In genomic region chr12:127230843-127231260, GRCh38 we compare ENCODE assay signal across 15 cellular contexts.
A peak's percentile ranks its signal among the peaks of the same experiment; 100 is the strongest.
DNase-seq lines count a peak whose midpoint lies in the region; ATAC-seq and TF ChIP-seq lines count a peak whose summit lies in the region.
"Had no signal": no experiment of that assay in that cellular context is flagged by ENCODE, and none has a peak within 500 bp of the region (broad histone marks: within the 10 kb centered on the region; RNA-seq: fewer than 3 reads in every experiment).

No MANE protein-coding gene starts in this region.

- POLR2A ChIA-PET in A673 (lab: Charles Lee; ENCODE audit: low non-redundant PET) = no interaction called here

- TF ChIP-seq CTCF in A673 (conservative IDR thresholded peaks at IDR 0.05; ENCODE audit: low read depth, low read length) (no peak), fibroblast of villous mesenchyme (IDR thresholded peaks at IDR 0.05; ENCODE audit: insufficient read depth, low read depth, low read length) (no peak), esophagus squamous epithelium (IDR thresholded peaks at IDR 0.05) (no peak), glutamatergic neuron (IDR thresholded peaks at IDR 0.05; ENCODE audit: partially characterized antibody, unreplicated experiment) (no peak)

- H3K4me2 ChIP-seq in GM23248 (ENCODE audit: unreplicated experiment) = peak overlapping the region; percentile 44

- no peaks in the 10 kb centered on the region for H3K36me3 ChIP-seq in A673 (ENCODE audit: insufficient read depth, low read length, poor library complexity, severe bottlenecking)
- no peaks in the 10 kb centered on the region for H3K36me3 ChIP-seq in GM23248 (ENCODE audit: low read depth)
- H3K36me3 ChIP-seq in esophagus squamous epithelium = no peaks in the 10 kb centered on the region

- H3K79me2 ChIP-seq in GM23248 (ENCODE audit: insufficient read depth) = no peaks in the 10 kb centered on the region

- WGBS in GM23248 (ENCODE audit: low coverage in 1 of 2, low lambda C conversion rate in 2 of 2, missing lambda C conversion rate in 2 of 2), 2 experiments = 1% methylated on average over 6 of the region's 6 CpGs
- WGBS in esophagus squamous epithelium, 2 donors = 32 to 38% methylated on average over 6 of the region's 6 CpGs

- H3K4me1 Mint-ChIP-seq in glutamatergic neuron (ENCODE audit: low read depth, unreplicated experiment) = no peaks in the 10 kb centered on the region
- H3K4me1 Mint-ChIP-seq: CD4-positive, CD25-positive, alpha-beta regulatory T cell; naive thymus-derived CD8-positive, alpha-beta T cell had no signal

- no peak overlapping the region for H3K27ac Mint-ChIP-seq in glutamatergic neuron (ENCODE audit: unreplicated experiment)
- H3K27ac Mint-ChIP-seq: CD4-positive, CD25-positive, alpha-beta regulatory T cell; naive thymus-derived CD8-positive, alpha-beta T cell had no signal

- CTCF ChIA-PET in A673 (lab: Charles Lee) = no interaction called here

- peaks cover 5% of the 10 kb centered on the region for H3K36me3 Mint-ChIP-seq in glutamatergic neuron (ENCODE audit: unreplicated experiment)
- H3K36me3 Mint-ChIP-seq: CD4-positive, CD25-positive, alpha-beta regulatory T cell; naive thymus-derived CD8-positive, alpha-beta T cell had no signal

- H3K9ac ChIP-seq in GM23248 = peak overlapping the region; percentile 75

- H4K20me1 ChIP-seq in GM23248 (ENCODE audit: insufficient read depth) = no peaks in the 10 kb centered on the region

- H2AFZ ChIP-seq in GM23248 = peak overlapping the region; percentile 52

- in situ Hi-C loops in GM23248 (cut with MboI) = no loop called here

- no peaks in the 10 kb centered on the region for H3K9me3 Mint-ChIP-seq in glutamatergic neuron (ENCODE audit: unreplicated experiment)

- TF ChIP-seq POLR2A in esophagus squamous epithelium (IDR thresholded peaks at IDR 0.05) = no peak

- no peaks in the 10 kb centered on the region for H3K27me3 Mint-ChIP-seq in glutamatergic neuron (ENCODE audit: unreplicated experiment)
- H3K27me3 Mint-ChIP-seq: CD4-positive, CD25-positive, alpha-beta regulatory T cell had no signal

- H3K4me3 Mint-ChIP-seq in glutamatergic neuron (ENCODE audit: unreplicated experiment) = no peak overlapping the region
- H3K4me3 Mint-ChIP-seq: CD4-positive, CD25-positive, alpha-beta regulatory T cell; naive thymus-derived CD8-positive, alpha-beta T cell had no signal

- H3F3A ChIP-seq in GM23248 (ENCODE audit: insufficient read depth) = peaks cover 17% of the 10 kb centered on the region

- H3K27me3 ChIP-seq in A673 (replicated peaks; ENCODE audit: insufficient read depth, low read depth, low read length, poor library complexity) = no peaks in the 10 kb centered on the region
- no peaks in the 10 kb centered on the region for H3K27me3 ChIP-seq in GM23248 (replicated peaks; ENCODE audit: insufficient read depth)
- H3K27me3 ChIP-seq in esophagus squamous epithelium = no peaks in the 10 kb centered on the region

- H3K4me3 ChIP-seq in A673 (ENCODE audit: low read depth, low read length, poor library complexity, severe bottlenecking) (no peak overlapping the region), GM23248 (peak overlapping the region; percentile 7; the same call in 1 of the 2 replicates), fibroblast of villous mesenchyme (ENCODE audit: low read depth, low read length) (no peak overlapping the region), esophagus squamous epithelium (no peak overlapping the region)

- DNase-seq in A673 (ENCODE audit: low spot score) (peak; percentile 59), GM23248 (peak; percentile 96), SW480 (ENCODE audit: low spot score) (peak; percentile 32), fibroblast of villous mesenchyme (ENCODE audit: low read depth) (peak; percentile 78), RPMI8226 (no peak), esophagus squamous epithelium (lab: John Stamatoyannopoulos, UW) (no peak), glutamatergic neuron (no peak)
- DNase-seq: activated gamma-delta T cell treated with Interleukin-2 at 50 U/mL for 16 hours; CD4-positive, CD25-positive, alpha-beta regulatory T cell; effector CD4-positive, alpha-beta T cell; naive thymus-derived CD8-positive, alpha-beta T cell; NCI-H2081; Right ventricle myocardium superior; small intestine had no signal

- ATAC-seq in HG03378 (IDR thresholded peaks at IDR 0.05; ENCODE audit: unreplicated experiment) = no peak
- ATAC-seq: naive thymus-derived CD8-positive, alpha-beta T cell had no signal

- H3K27ac ChIP-seq in A673 (ENCODE audit: low read depth, low read length, poor library complexity, severe bottlenecking) (no peak overlapping the region), GM23248 (peak overlapping the region; percentile 95), esophagus squamous epithelium (no peak overlapping the region)

- no TSS peak for BruUV-seq in A673 (replicated peaks; lab: Mats Ljungman, UMichigan)

- H3K9me2 ChIP-seq in GM23248 (ENCODE audit: insufficient read depth) = no peaks in the 10 kb centered on the region

- intact Hi-C loops in A673 (cut with micrococcal nuclease; ENCODE audit: unreplicated experiment) = no loop called here
- intact Hi-C loops in esophagus squamous epithelium (cut with DNase I) = no loop called here

- H3K9me3 ChIP-seq in A673 (ENCODE audit: low read depth, low read length, poor library complexity, severe bottlenecking) = no peaks in the 10 kb centered on the region
- peaks cover 4% of the 10 kb centered on the region for H3K9me3 ChIP-seq in GM23248 (ENCODE audit: low read depth)
- peaks cover 0 to 5% (median 0%) of the 10 kb centered on the region in 3 donors for H3K9me3 ChIP-seq in esophagus squamous epithelium

- H3K4me1 ChIP-seq in A673 (ENCODE audit: insufficient read depth, low read length, poor library complexity, severe bottlenecking) = peaks cover 6% of the 10 kb centered on the region
- peaks cover 22% of the 10 kb centered on the region for H3K4me1 ChIP-seq in GM23248 (ENCODE audit: insufficient read depth)
- H3K4me1 ChIP-seq in esophagus squamous epithelium = no peaks in the 10 kb centered on the region

Comparison
In these comparisons a context has a peak if more than half of its experiments do, and no peak if none do; other contexts are left out.
1. DNase-seq: peak in A673 (single experiment), GM23248 (single experiment), SW480 (single experiment) and fibroblast of villous mesenchyme (single experiment); none in RPMI8226 (single experiment), esophagus squamous epithelium (single experiment) and glutamatergic neuron (single experiment).